1 cellular context compared by ENCODE assay signal in the genomic region with DNA sequence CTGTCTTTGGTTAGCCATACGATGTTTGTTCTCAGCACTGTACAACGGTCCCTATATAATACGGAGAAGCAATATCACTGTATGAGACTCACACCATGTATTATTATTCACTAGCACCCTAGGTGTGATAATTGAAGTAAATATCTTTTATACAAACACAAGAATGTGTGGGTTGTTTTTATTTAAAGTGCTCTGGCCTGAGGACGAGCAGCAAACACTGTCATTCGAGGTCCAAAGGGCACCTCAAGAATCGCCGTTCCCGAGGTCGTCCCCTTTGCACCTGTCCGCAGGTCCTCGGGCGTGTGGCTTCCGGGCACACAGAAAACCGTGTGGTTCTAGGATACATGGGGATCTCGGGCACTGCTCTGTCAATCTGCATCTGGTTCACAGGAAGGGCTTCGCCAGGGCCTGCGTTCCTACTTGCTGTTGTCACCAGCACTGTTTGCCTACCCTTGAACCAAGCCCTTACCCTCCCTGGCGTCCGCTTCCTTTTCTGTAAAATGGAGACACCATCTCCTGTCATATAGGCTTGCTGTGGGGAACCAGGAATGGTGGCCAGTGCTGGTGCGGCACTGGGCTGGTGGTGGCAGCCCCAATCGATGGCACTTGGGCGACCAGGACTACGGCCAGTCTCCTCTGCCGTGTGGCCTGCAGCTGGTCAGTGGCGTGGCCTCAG.
TF ChIP-seq lines count a peak whose summit lies in the region.

No MANE protein-coding gene starts in this region.

TF ChIP-seq in H1, 55 proteins besides CTCF, POLR2A, EP300 and RAD21 (continued from another document):
- no peak for TF ChIP-seq NRF1 (IDR thresholded peaks at IDR 0.05; ENCODE audit: low read depth, low read length)
- TF ChIP-seq CHD1 (IDR thresholded peaks at IDR 0.05; ENCODE audit: low read depth, low read length), result no peak
- no peak for TF ChIP-seq SP1 (IDR thresholded peaks at IDR 0.05; ENCODE audit: low read depth, low read length)
- no peak for TF ChIP-seq ZNF274 (IDR thresholded peaks at IDR 0.05; ENCODE audit: borderline replicate concordance, extremely low read depth, low read length)
- no peak for TF ChIP-seq CTBP2 (IDR thresholded peaks at IDR 0.05; ENCODE audit: borderline replicate concordance, insufficient read depth, insufficient read length, low read length)
- no peak for TF ChIP-seq TAF7 (optimal IDR thresholded peaks at IDR 0.05; ENCODE audit: borderline replicate concordance, low read depth, low read length)
- no peak for TF ChIP-seq RNF2 (IDR thresholded peaks at IDR 0.05; ENCODE audit: borderline replicate concordance, low read depth, low read length, missing control alignments, poor library complexity, severe bottlenecking)
- no peak for TF ChIP-seq RBBP5 (IDR thresholded peaks at IDR 0.05; ENCODE audit: borderline replicate concordance, low read depth, low read length)
